8 cellular contexts compared by ENCODE assay signal in the genomic region with DNA sequence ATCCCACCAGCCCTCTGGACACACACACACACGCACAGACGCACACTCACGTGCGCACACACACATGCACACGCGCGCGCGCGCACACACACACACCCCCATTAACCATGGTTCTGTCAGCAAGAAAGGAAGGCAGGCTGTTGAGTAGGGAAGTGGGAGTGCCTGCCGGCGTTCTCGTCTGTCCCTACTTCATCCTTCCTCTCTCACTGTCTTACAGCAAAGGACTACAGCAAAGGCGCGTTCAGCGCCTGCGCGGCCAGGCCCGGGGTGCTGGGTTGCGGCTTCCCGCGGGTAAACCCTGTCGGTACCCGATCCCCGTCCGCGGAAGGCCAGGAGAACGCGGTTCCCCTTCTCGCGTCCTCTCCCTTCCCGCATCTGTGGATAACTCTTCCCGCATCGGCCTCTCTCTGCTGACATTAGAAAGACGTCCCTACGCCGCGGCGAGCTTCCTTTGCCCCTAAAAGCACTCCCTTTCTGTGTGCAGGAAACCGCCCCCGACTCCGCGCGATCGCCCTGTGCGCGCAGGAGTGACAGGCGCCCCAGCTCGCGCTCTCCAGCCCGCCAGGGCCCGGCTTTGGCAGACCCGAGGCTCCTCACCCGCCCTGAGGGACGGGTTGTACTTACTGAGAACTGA.
A peak's percentile ranks its signal among the peaks of the same experiment; 100 is the strongest.
DNase-seq lines count a peak whose midpoint lies in the region; ATAC-seq and TF ChIP-seq lines count a peak whose summit lies in the region.

No MANE protein-coding gene starts in this region.

- H3K27me3 ChIP-seq in CD4-positive, alpha-beta memory T cell (ENCODE audit: insufficient read depth, low read length), result no peaks in the 10 kb centered on the region
- H3K27me3 ChIP-seq in foreskin keratinocyte, result peaks cover 70% of the 10 kb centered on the region
- H3K27me3 ChIP-seq in neutrophil, result no peaks in the 10 kb centered on the region
- H3K27me3 ChIP-seq in SJCRH30, result no peaks in the 10 kb centered on the region

- peak in 1 of 5 donors; percentile 4 for DNase-seq in CD4-positive, alpha-beta memory T cell
- peak; percentile 31 for DNase-seq in activated CD4-positive, alpha-beta memory T cell treated with anti-CD3 and anti-CD28 coated beads, Interleukin-2, amount 10 ng/mL, durations not matched to agents 7 days and 5 days
- peak; percentile 9 to 43 for DNase-seq in foreskin keratinocyte
- no peak for DNase-seq in SJCRH30
- DNase-seq in NCI-H1048 (lab: John Stamatoyannopoulos, UW), result no peak

- POLR2A ChIA-PET in CD4-positive, alpha-beta memory T cell (lab: Charles Lee; ENCODE audit: partially characterized antibody), result no interaction called here
- POLR2A ChIA-PET in activated CD4-positive, alpha-beta memory T cell treated with anti-CD3 and anti-CD28 coated beads, Interleukin-2, amount 10 ng/mL, durations not matched to agents 7 days and 5 days (lab: Charles Lee), result no interaction called here

- intact Hi-C loops in CD4-positive, alpha-beta memory T cell (cut with micrococcal nuclease), result no loop called here

- H3K4me3 Mint-ChIP-seq in CD4-positive, alpha-beta memory T cell, result peak overlapping the region; percentile 4 to 71 (median 62)
- H3K4me3 Mint-ChIP-seq in activated CD4-positive, alpha-beta memory T cell treated with anti-CD3 and anti-CD28 coated beads, Interleukin-2, amount 10 ng/mL, durations not matched to agents 7 days and 5 days, result peak overlapping the region; percentile 54

- CTCF ChIA-PET in CD4-positive, alpha-beta memory T cell (lab: Charles Lee; ENCODE audit: partially characterized antibody), result no interaction called here
- CTCF ChIA-PET in activated CD4-positive, alpha-beta memory T cell treated with anti-CD3 and anti-CD28 coated beads, Interleukin-2, amount 10 ng/mL, durations not matched to agents 7 days and 5 days (lab: Charles Lee), result interaction anchor here (1.1 kb wide), 1 partner anchor 88 kb away, joined by 3 read pairs; no protein-coding TSS in a partner anchor

- H3K9me3 Mint-ChIP-seq in CD4-positive, alpha-beta memory T cell, result no peaks in the 10 kb centered on the region
- H3K9me3 Mint-ChIP-seq in activated CD4-positive, alpha-beta memory T cell treated with anti-CD3 and anti-CD28 coated beads, Interleukin-2, amount 10 ng/mL, durations not matched to agents 7 days and 5 days, result no peaks in the 10 kb centered on the region

- H3K4me1 Mint-ChIP-seq in CD4-positive, alpha-beta memory T cell, result peaks cover 0 to 9% (median 6%) of the 10 kb centered on the region in 4 donors
- H3K4me1 Mint-ChIP-seq in activated CD4-positive, alpha-beta memory T cell treated with anti-CD3 and anti-CD28 coated beads, Interleukin-2, amount 10 ng/mL, durations not matched to agents 7 days and 5 days, result peaks cover 9% of the 10 kb centered on the region

- peaks cover 10% of the 10 kb centered on the region for H3K4me1 ChIP-seq in CD4-positive, alpha-beta memory T cell (ENCODE audit: insufficient read depth, low read length)
- H3K4me1 ChIP-seq in foreskin keratinocyte, result no peaks in the 10 kb centered on the region
- peaks cover 46 to 50% of the 10 kb centered on the region in 2 experiments for H3K4me1 ChIP-seq in neutrophil (ENCODE audit: control insufficient read depth in 1 of 2, insufficient read depth in 1 of 2, low read depth in 1 of 2, low read length in 1 of 2)
- no peaks in the 10 kb centered on the region for H3K4me1 ChIP-seq in SJCRH30

- no peaks in the 10 kb centered on the region for H3K9me3 ChIP-seq in CD4-positive, alpha-beta memory T cell (ENCODE audit: control insufficient read depth in 1 of 2, low read length in 2 of 2)
- H3K9me3 ChIP-seq in neutrophil, result no peaks in the 10 kb centered on the region
- H3K9me3 ChIP-seq in SJCRH30 (replicated peaks), result no peaks in the 10 kb centered on the region

- H3K27ac Mint-ChIP-seq in CD4-positive, alpha-beta memory T cell, result no peak overlapping the region
- H3K27ac Mint-ChIP-seq in activated CD4-positive, alpha-beta memory T cell treated with anti-CD3 and anti-CD28 coated beads, Interleukin-2, amount 10 ng/mL, durations not matched to agents 7 days and 5 days, result no peak overlapping the region

- ATAC-seq in HG03159 (IDR thresholded peaks at IDR 0.05; ENCODE audit: unreplicated experiment), result peak; percentile 55
- ATAC-seq in foreskin keratinocyte, result peak; percentile 86
- ATAC-seq in HG03469 (IDR thresholded peaks at IDR 0.05; ENCODE audit: unreplicated experiment), result no peak

- H3K36me3 Mint-ChIP-seq in CD4-positive, alpha-beta memory T cell, result no peaks in the 10 kb centered on the region
- H3K36me3 Mint-ChIP-seq in activated CD4-positive, alpha-beta memory T cell treated with anti-CD3 and anti-CD28 coated beads, Interleukin-2, amount 10 ng/mL, durations not matched to agents 7 days and 5 days (ENCODE audit: low read depth), result no peaks in the 10 kb centered on the region

- H3K27ac ChIP-seq in CD4-positive, alpha-beta memory T cell (ENCODE audit: low read depth, low read length), result no peak overlapping the region
- H3K27ac ChIP-seq in foreskin keratinocyte (no peak overlapping the region), neutrophil (peak overlapping the region; percentile 74), SJCRH30 (no peak overlapping the region)

- H3K36me3 ChIP-seq in CD4-positive, alpha-beta memory T cell (ENCODE audit: insufficient read depth, low read length), result no peaks in the 10 kb centered on the region
- H3K36me3 ChIP-seq in neutrophil (no peaks in the 10 kb centered on the region), SJCRH30 (no peaks in the 10 kb centered on the region)

- H3K4me3 ChIP-seq in CD4-positive, alpha-beta memory T cell (ENCODE audit: low read length in 2 of 2), result no peak overlapping the region
- H3K4me3 ChIP-seq in neutrophil (ENCODE audit: low read depth in 1 of 2, low read length in 1 of 2) (peak overlapping the region; percentile 58), SJCRH30 (no peak overlapping the region)

- TF ChIP-seq CTCF in foreskin keratinocyte (conservative IDR thresholded peaks at IDR 0.05), result no peak
- TF ChIP-seq CTCF in neutrophil (IDR thresholded peaks at IDR 0.05), result no peak

- H3K27me3 Mint-ChIP-seq in CD4-positive, alpha-beta memory T cell, result peaks cover 19 to 26% of the 10 kb centered on the region in 2 donors
- peaks cover 43% of the 10 kb centered on the region for H3K27me3 Mint-ChIP-seq in activated CD4-positive, alpha-beta memory T cell treated with anti-CD3 and anti-CD28 coated beads, Interleukin-2, amount 10 ng/mL, durations not matched to agents 7 days and 5 days

Comparison
In these comparisons a context has a peak if more than half of its experiments do, and no peak if none do; other contexts are left out.
1. DNase-seq: peak in activated CD4-positive, alpha-beta memory T cell treated with anti-CD3 and anti-CD28 coated beads, Interleukin-2, amount 10 ng/mL, durations not matched to agents 7 days and 5 days (single experiment) and foreskin keratinocyte (2 of 2); none in SJCRH30 (0 of 2) and NCI-H1048 (single experiment).
2. H3K4me3 ChIP-seq: peak in neutrophil (2 of 2); none in CD4-positive, alpha-beta memory T cell (0 of 2) and SJCRH30 (single experiment).